In the genomic region with DNA sequence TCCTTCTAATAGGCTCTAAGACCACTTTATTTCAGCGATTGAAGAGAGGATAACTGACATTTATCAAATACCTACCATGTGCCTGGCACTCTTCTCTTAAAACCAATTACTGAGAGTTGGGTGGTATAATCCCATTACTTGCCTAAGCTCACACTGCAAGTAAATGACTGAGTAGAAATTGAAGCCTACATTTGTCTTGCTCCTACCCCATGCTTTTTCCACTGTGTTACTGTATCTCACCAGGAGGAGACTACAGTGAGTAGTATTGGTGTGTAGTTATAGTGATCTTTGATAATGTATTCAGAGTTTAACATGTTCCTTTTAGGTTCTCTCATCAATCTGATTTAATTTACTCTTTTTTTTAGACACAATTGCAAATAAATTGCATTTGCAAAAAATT, we compare ENCODE assay signal across 18 cellular contexts. TPM values are rescaled to one million over a fixed set of nuclear protein-coding genes. Genes with fewer than 3 reads are reported as not detected.
DNase-seq lines count a peak whose midpoint lies in the region; ATAC-seq and TF ChIP-seq lines count a peak whose summit lies in the region.
"Had no signal": no experiment of that assay in that cellular context is flagged by ENCODE, and none has a peak within 500 bp of the region (broad histone marks: within the 10 kb centered on the region; RNA-seq: fewer than 3 reads in every experiment).

No MANE protein-coding gene starts in this region.

- in situ Hi-C loops in mammary epithelial cell (cut with MboI; ENCODE audit: low sequenced_read_pairs in 2 of 2), result no loop called here

- BruUV-seq in MCF 10A (replicated peaks; lab: Mats Ljungman, UMichigan), result no TSS peak
- BruUV-seq in mammary epithelial cell (replicated peaks; lab: Mats Ljungman, UMichigan), result no TSS peak

- no peaks in the 10 kb centered on the region for H3K4me1 ChIP-seq in mammary epithelial cell (ENCODE audit: insufficient read depth, low read length)
- no peaks in the 10 kb centered on the region for H3K4me1 ChIP-seq in naive thymus-derived CD4-positive, alpha-beta T cell (ENCODE audit: control insufficient read depth in 2 of 2, insufficient read depth in 2 of 2, low read length in 2 of 2)

- H3K4me3 Mint-ChIP-seq in MCF 10A (ENCODE audit: unreplicated experiment), result no peak overlapping the region
- H3K4me3 Mint-ChIP-seq in activated T-helper 17 cell treated with anti-CD3 and anti-CD28 coated beads, Interleukin-2, amount 50 U/mL, for 72 hours, result no peak overlapping the region
- no peak overlapping the region for H3K4me3 Mint-ChIP-seq in stimulated activated effector memory CD8-positive, alpha-beta T cell treated with anti-CD3 and anti-CD28 coated beads, Interleukin-12 subunit alpha, Interleukin-12 subunit beta, amount 100 ng/mL, for 72 hours
- no peak overlapping the region for H3K4me3 Mint-ChIP-seq in naive thymus-derived CD4-positive, alpha-beta T cell
- H3K4me3 Mint-ChIP-seq: CD4-positive, alpha-beta T cell; H9 had no signal

- CTCF ChIA-PET in MCF 10A (lab: Yijun Ruan, JAX), result interaction anchor here (1.5 kb wide), 1 partner anchor 10 kb away, joined by 7 read pairs; no protein-coding TSS in a partner anchor
- CTCF ChIA-PET in mammary epithelial cell (lab: Charles Lee; ENCODE audit: low non-redundant PET), result no interaction called here
- CTCF ChIA-PET in naive thymus-derived CD4-positive, alpha-beta T cell (lab: Charles Lee), result interaction anchor here (1.4 kb wide), 1 partner anchor 10 kb away, joined by 3 read pairs; no protein-coding TSS in a partner anchor

- H3K27ac ChIP-seq in mammary epithelial cell (ENCODE audit: insufficient read depth, low read depth, low read length), result no peak overlapping the region
- no peak overlapping the region for H3K27ac ChIP-seq in naive thymus-derived CD4-positive, alpha-beta T cell (ENCODE audit: low read depth, low read length)

- intact Hi-C loops in MCF 10A (cut with micrococcal nuclease), result no loop called here
- intact Hi-C loops in mammary epithelial cell (cut with micrococcal nuclease), result no loop called here
- intact Hi-C loops in naive thymus-derived CD4-positive, alpha-beta T cell (cut with micrococcal nuclease), result no loop called here

- H4K20me1 ChIP-seq in mammary epithelial cell (ENCODE audit: insufficient read depth, low read length), result no peaks in the 10 kb centered on the region

- dilution Hi-C loops in mammary epithelial cell (cut with HindIII; ENCODE audit: low sequenced_read_pairs), result no loop called here

- WGBS in mammary epithelial cell (ENCODE audit: low coverage, missing lambda C conversion rate), result 100% methylated on average over 1 of the region's 1 CpG

- H3K4me3 ChIP-seq in mammary epithelial cell (replicated peaks in 1 of 3; ENCODE audit: insufficient read depth in 1 of 3, low read depth in 2 of 3, low read length in 3 of 3), result no peak overlapping the region
- H3K4me3 ChIP-seq in naive thymus-derived CD4-positive, alpha-beta T cell (ENCODE audit: low read length), result no peak overlapping the region

- no peaks in the 10 kb centered on the region for H3K9me3 ChIP-seq in mammary epithelial cell (replicated peaks; ENCODE audit: insufficient read depth, low read length)
- no peaks in the 10 kb centered on the region for H3K9me3 ChIP-seq in naive thymus-derived CD4-positive, alpha-beta T cell (ENCODE audit: control insufficient read depth in 2 of 3, low read length in 3 of 3)

- ATAC-seq in activated T-helper 17 cell treated with anti-CD3 and anti-CD28 coated beads, Interleukin-2, amount 50 U/mL, for 72 hours (replicated peaks), result no peak
- no peak for ATAC-seq in stimulated activated effector memory CD8-positive, alpha-beta T cell treated with anti-CD3 and anti-CD28 coated beads, Interleukin-12 subunit alpha, Interleukin-12 subunit beta, amount 100 ng/mL, for 72 hours
- ATAC-seq in naive thymus-derived CD4-positive, alpha-beta T cell, result no peak
- ATAC-seq in HG03520 (IDR thresholded peaks at IDR 0.05; ENCODE audit: unreplicated experiment), result no peak
- no peak for ATAC-seq in GM19455 (IDR thresholded peaks at IDR 0.05; ENCODE audit: unreplicated experiment)

- no peak overlapping the region for H2AFZ ChIP-seq in mammary epithelial cell (ENCODE audit: low read depth, low read length)

- peak overlapping the region; percentile 7 for H3K27ac Mint-ChIP-seq in MCF 10A (ENCODE audit: low read depth, unreplicated experiment)
- H3K27ac Mint-ChIP-seq in activated T-helper 17 cell treated with anti-CD3 and anti-CD28 coated beads, Interleukin-2, amount 50 U/mL, for 72 hours, result peak overlapping the region; percentile 43
- peak overlapping the region; percentile 26 for H3K27ac Mint-ChIP-seq in stimulated activated effector memory CD8-positive, alpha-beta T cell treated with anti-CD3 and anti-CD28 coated beads, Interleukin-12 subunit alpha, Interleukin-12 subunit beta, amount 100 ng/mL, for 72 hours
- H3K27ac Mint-ChIP-seq in naive thymus-derived CD4-positive, alpha-beta T cell, result peak overlapping the region in 2 of 9 donors; percentile 5 to 26
- H3K27ac Mint-ChIP-seq: CD4-positive, alpha-beta T cell; H9 had no signal

- no peaks in the 10 kb centered on the region for H3K27me3 ChIP-seq in mammary epithelial cell (ENCODE audit: insufficient read depth, low read length)
- no peaks in the 10 kb centered on the region for H3K27me3 ChIP-seq in naive thymus-derived CD4-positive, alpha-beta T cell (ENCODE audit: control insufficient read depth in 2 of 2, insufficient read depth in 2 of 2, low read length in 2 of 2)

- H3K36me3 ChIP-seq in mammary epithelial cell (ENCODE audit: insufficient read depth, low read length), result peaks cover 31% of the 10 kb centered on the region
- peaks cover 17 to 58% (median 38%) of the 10 kb centered on the region in 3 experiments for H3K36me3 ChIP-seq in naive thymus-derived CD4-positive, alpha-beta T cell (ENCODE audit: control insufficient read depth in 2 of 3, insufficient read depth in 3 of 3, low read length in 3 of 3)

- no peak overlapping the region for H3K9ac ChIP-seq in mammary epithelial cell (ENCODE audit: insufficient read depth, low read length)

- TF ChIP-seq CTCF in MCF 10A (IDR thresholded peaks at IDR 0.05; ENCODE audit: unreplicated experiment), result no peak
- TF ChIP-seq CTCF in mammary epithelial cell (conservative IDR thresholded peaks at IDR 0.05 in 1 of 2, IDR thresholded peaks at IDR 0.05 in 1 of 2; ENCODE audit: extremely low read depth in 1 of 2, insufficient read depth in 1 of 2, low read depth in 1 of 2, low read length in 2 of 2), result no peak

- no peaks in the 10 kb centered on the region for H3K27me3 Mint-ChIP-seq in MCF 10A (ENCODE audit: insufficient read depth, unreplicated experiment)
- H3K27me3 Mint-ChIP-seq in activated T-helper 17 cell treated with anti-CD3 and anti-CD28 coated beads, Interleukin-2, amount 50 U/mL, for 72 hours, result no peaks in the 10 kb centered on the region
- H3K27me3 Mint-ChIP-seq in naive thymus-derived CD4-positive, alpha-beta T cell, result no peaks in the 10 kb centered on the region
- H3K27me3 Mint-ChIP-seq: CD4-positive, alpha-beta T cell had no signal

- DNase-seq in MCF 10A (ENCODE audit: unreplicated experiment) (no peak), mammary epithelial cell (no peak), NCI-H82 (lab: John Stamatoyannopoulos, UW) (peak; percentile 97)
- no peak for DNase-seq in stimulated activated effector memory CD8-positive, alpha-beta T cell treated with anti-CD3 and anti-CD28 coated beads, Interleukin-12 subunit alpha, Interleukin-12 subunit beta, amount 100 ng/mL, for 72 hours (ENCODE audit: low spot score in 2 of 2)
- no peak for DNase-seq in naive thymus-derived CD4-positive, alpha-beta T cell
- DNase-seq: 8988T; ACHN; C1 segment of cervical spinal cord; CD4-positive, alpha-beta T cell; DMS153; DMS79 treated with DMSO at 0.1 percent for 48 hours; EL; GOT3; H9; IMR-90 had no signal

- no peaks in the 10 kb centered on the region for H3K9me3 Mint-ChIP-seq in MCF 10A (ENCODE audit: unreplicated experiment)
- no peaks in the 10 kb centered on the region for H3K9me3 Mint-ChIP-seq in activated T-helper 17 cell treated with anti-CD3 and anti-CD28 coated beads, Interleukin-2, amount 50 U/mL, for 72 hours
- H3K9me3 Mint-ChIP-seq in stimulated activated effector memory CD8-positive, alpha-beta T cell treated with anti-CD3 and anti-CD28 coated beads, Interleukin-12 subunit alpha, Interleukin-12 subunit beta, amount 100 ng/mL, for 72 hours, result no peaks in the 10 kb centered on the region
- no peaks in the 10 kb centered on the region for H3K9me3 Mint-ChIP-seq in naive thymus-derived CD4-positive, alpha-beta T cell
- H3K9me3 Mint-ChIP-seq: CD4-positive, alpha-beta T cell; H9 had no signal

- H3K79me2 ChIP-seq in mammary epithelial cell (ENCODE audit: insufficient read depth, low read length), result peaks cover 4% of the 10 kb centered on the region

- no peak overlapping the region for H3K4me2 ChIP-seq in mammary epithelial cell (ENCODE audit: insufficient read depth, low read depth, low read length)

- peaks cover 78% of the 10 kb centered on the region for H3K36me3 Mint-ChIP-seq in MCF 10A (ENCODE audit: insufficient read depth, unreplicated experiment)
- peaks cover 94% of the 10 kb centered on the region for H3K36me3 Mint-ChIP-seq in activated T-helper 17 cell treated with anti-CD3 and anti-CD28 coated beads, Interleukin-2, amount 50 U/mL, for 72 hours (ENCODE audit: low read depth)
- peaks cover 100% of the 10 kb centered on the region for H3K36me3 Mint-ChIP-seq in stimulated activated effector memory CD8-positive, alpha-beta T cell treated with anti-CD3 and anti-CD28 coated beads, Interleukin-12 subunit alpha, Interleukin-12 subunit beta, amount 100 ng/mL, for 72 hours
- peaks cover 9 to 38% (median 15%) of the 10 kb centered on the region in 5 donors for H3K36me3 Mint-ChIP-seq in naive thymus-derived CD4-positive, alpha-beta T cell

- no peaks in the 10 kb centered on the region for H3K4me1 Mint-ChIP-seq in MCF 10A (ENCODE audit: insufficient read depth, unreplicated experiment)
- H3K4me1 Mint-ChIP-seq in activated T-helper 17 cell treated with anti-CD3 and anti-CD28 coated beads, Interleukin-2, amount 50 U/mL, for 72 hours, result no peaks in the 10 kb centered on the region
- H3K4me1 Mint-ChIP-seq in stimulated activated effector memory CD8-positive, alpha-beta T cell treated with anti-CD3 and anti-CD28 coated beads, Interleukin-12 subunit alpha, Interleukin-12 subunit beta, amount 100 ng/mL, for 72 hours, result no peaks in the 10 kb centered on the region
- peaks cover 0 to 4% (median 0%) of the 10 kb centered on the region in 7 donors for H3K4me1 Mint-ChIP-seq in naive thymus-derived CD4-positive, alpha-beta T cell
- H3K4me1 Mint-ChIP-seq: H9 had no signal

- POLR2A ChIA-PET in MCF 10A (lab: Yijun Ruan, JAX), result interaction anchor here (4.8 kb wide), 1 partner anchor 19 kb away, joined by 31 read pairs; a partner anchor contains a TSS
- POLR2A ChIA-PET in naive thymus-derived CD4-positive, alpha-beta T cell (lab: Charles Lee), result no interaction called here

RNA-seq across cellular contexts. Expression of a gene that starts 20.7 kb away (rescaled TPM):
- 112 and 117 TPM in 2 replicates for total RNA-seq in MCF 10A (2022)
- 100 to 1,000 TPM in 1 of 2 donors, 10 to 100 TPM in 1; 76.6 to 140 TPM for total RNA-seq in mammary epithelial cell
- polyA plus RNA-seq in mammary epithelial cell, result 133 TPM
- polyA minus RNA-seq in mammary epithelial cell, result 67.7 TPM
- 100 to 1,000 TPM; 126 to 139 TPM for total RNA-seq in activated T-helper 17 cell treated with anti-CD3 and anti-CD28 coated beads, Interleukin-2, amount 50 U/mL, for 72 hours
- 100 to 1,000 TPM in 4 of 5 experiments, 10 to 100 TPM in 1; 94.7 to 135 (median 105) TPM for total RNA-seq in naive thymus-derived CD4-positive, alpha-beta T cell
- 10 to 100 TPM; 54.1 to 58.4 TPM for polyA plus RNA-seq in naive thymus-derived CD4-positive, alpha-beta T cell

RNA-seq across cellular contexts. Expression of a gene that starts 21.0 kb away (rescaled TPM):
- 227 and 308 TPM in 2 replicates for total RNA-seq in MCF 10A (2022)
- 100 to 1,000 TPM in 1 of 2 donors, 10 to 100 TPM in 1; 95.2 to 140 TPM for total RNA-seq in mammary epithelial cell
- 50.5 TPM for polyA plus RNA-seq in mammary epithelial cell
- polyA minus RNA-seq in mammary epithelial cell, result 24.3 TPM
- 100 to 1,000 TPM in 1 of 2 donors, 10 to 100 TPM in 1; 71.4 to 107 TPM for total RNA-seq in activated T-helper 17 cell treated with anti-CD3 and anti-CD28 coated beads, Interleukin-2, amount 50 U/mL, for 72 hours
- 100 to 1,000 TPM in 4 of 5 experiments, 10 to 100 TPM in 1; 89.4 to 120 (median 115) TPM for total RNA-seq in naive thymus-derived CD4-positive, alpha-beta T cell
- polyA plus RNA-seq in naive thymus-derived CD4-positive, alpha-beta T cell, result 100 to 1,000 TPM; 115 to 140 TPM

RNA-seq across cellular contexts. Expression of a gene that starts 35.8 kb away (rescaled TPM):
- 71.1 and 80.7 TPM in 2 replicates for total RNA-seq in MCF 10A (2022)
- total RNA-seq in mammary epithelial cell, result 100 to 1,000 TPM; 111 to 125 TPM
- polyA plus RNA-seq in mammary epithelial cell, result 333 TPM
- polyA minus RNA-seq in mammary epithelial cell, result 632 TPM
- total RNA-seq in activated T-helper 17 cell treated with anti-CD3 and anti-CD28 coated beads, Interleukin-2, amount 50 U/mL, for 72 hours, result 100 to 1,000 TPM; 111 to 144 TPM
- total RNA-seq in naive thymus-derived CD4-positive, alpha-beta T cell, result 100 to 1,000 TPM in 1 of 5 experiments, 10 to 100 TPM in 4; 51.3 to 104 (median 78.1) TPM
- 100 to 1,000 TPM; 174 to 179 TPM for polyA plus RNA-seq in naive thymus-derived CD4-positive, alpha-beta T cell
